ENCODE assay signal across 18 cellular contexts in the genomic region with DNA sequence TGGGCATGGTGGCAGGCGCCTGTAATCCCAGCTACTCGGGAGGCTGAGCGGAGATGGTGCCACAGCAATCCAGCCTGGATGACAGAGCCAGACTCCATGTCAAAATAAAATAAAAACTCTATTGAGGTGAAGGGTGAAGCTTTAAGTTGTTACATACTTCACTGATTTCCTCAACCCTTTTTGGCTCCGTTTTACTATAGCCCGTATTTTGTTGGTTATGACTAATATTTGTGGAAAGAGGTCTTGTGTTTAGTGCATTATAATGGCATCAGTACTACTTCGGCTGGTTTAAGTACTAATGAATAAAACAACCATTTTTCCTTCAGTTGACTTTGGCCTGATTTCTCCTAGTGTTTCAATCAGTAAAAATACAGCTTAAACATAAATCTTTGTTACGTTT. TPM values are rescaled to one million over a fixed set of nuclear protein-coding genes. Genes with fewer than 3 reads are reported as not detected.
DNase-seq lines count a peak whose midpoint lies in the region; ATAC-seq, FAIRE-seq and TF ChIP-seq lines count a peak whose summit lies in the region.
"Had no signal": no experiment of that assay in that cellular context is flagged by ENCODE, and none has a peak within 500 bp of the region (broad histone marks: within the 10 kb centered on the region; RNA-seq: fewer than 3 reads in every experiment).

No MANE protein-coding gene starts in this region.

- H3K27ac ChIP-seq in astrocyte (ENCODE audit: low read depth, low read length), result no peak overlapping the region
- no peak overlapping the region for H3K27ac ChIP-seq in CD4-positive, alpha-beta T cell (ENCODE audit: low read depth, low read length)
- H3K27ac ChIP-seq: PC-9 had no signal

- ATAC-seq in GM19463 (IDR thresholded peaks at IDR 0.05; ENCODE audit: unreplicated experiment), result no peak
- ATAC-seq in CD4-positive, alpha-beta T cell (ENCODE audit: poor library complexity), result no peak

- no peaks in the 10 kb centered on the region for H3K4me1 Mint-ChIP-seq in astrocyte (ENCODE audit: low read depth, unreplicated experiment)
- no peaks in the 10 kb centered on the region for H3K4me1 Mint-ChIP-seq in CD4-positive, alpha-beta T cell (ENCODE audit: low read depth)

- no peak overlapping the region for H3K4me3 Mint-ChIP-seq in astrocyte (ENCODE audit: unreplicated experiment)
- H3K4me3 Mint-ChIP-seq in CD4-positive, alpha-beta T cell, result no peak overlapping the region

- no peaks in the 10 kb centered on the region for H3K79me2 ChIP-seq in astrocyte (ENCODE audit: insufficient read depth, low read length)

- H3K36me3 Mint-ChIP-seq in astrocyte (ENCODE audit: low read depth, unreplicated experiment), result no peaks in the 10 kb centered on the region
- no peaks in the 10 kb centered on the region for H3K36me3 Mint-ChIP-seq in CD4-positive, alpha-beta T cell (ENCODE audit: low read depth)

- no peak overlapping the region for H3K4me2 ChIP-seq in astrocyte (ENCODE audit: low read length)
- H3K4me2 ChIP-seq: PC-9 had no signal

- no peaks in the 10 kb centered on the region for H3K36me3 ChIP-seq in astrocyte (ENCODE audit: insufficient read depth, low read length)

- intact Hi-C loops in CD4-positive, alpha-beta T cell (cut with DNase I, micrococcal nuclease), result no loop called here

- H4K20me1 ChIP-seq in astrocyte (ENCODE audit: insufficient read depth, low read length), result no peaks in the 10 kb centered on the region

- no peaks in the 10 kb centered on the region for H3K9me3 Mint-ChIP-seq in astrocyte (ENCODE audit: unreplicated experiment)
- no peaks in the 10 kb centered on the region for H3K9me3 Mint-ChIP-seq in CD4-positive, alpha-beta T cell

- H3K27me3 Mint-ChIP-seq in astrocyte (ENCODE audit: low read depth, unreplicated experiment), result no peaks in the 10 kb centered on the region
- H3K27me3 Mint-ChIP-seq in CD4-positive, alpha-beta T cell, result no peaks in the 10 kb centered on the region

- no peaks in the 10 kb centered on the region for H3K4me1 ChIP-seq in astrocyte (ENCODE audit: insufficient read depth, low read length)

- DNase-seq in EL (peak; percentile 21), astrocyte (ENCODE audit: low read depth) (peak; percentile 63), fibroblast of the aortic adventitia (ENCODE audit: low read depth) (peak; percentile 36), NCI-H526 treated with DMSO at 0.1 percent for 48 hours (lab: John Stamatoyannopoulos, UW) (no peak), GM10266 (ENCODE audit: extremely low spot score) (no peak)
- no peak for DNase-seq in CD4-positive, alpha-beta T cell
- DNase-seq: C1 segment of cervical spinal cord, DMS153, KG1, NCI-H1092 treated with DMSO at 0.1 percent for 48 hours, NCI-H1694 treated with DMSO at 0.1 percent for 48 hours, NCI-H446, NCI-H748 treated with DMSO at 0.1 percent for 48 hours, PC-9 had no signal

- no peak overlapping the region for H3K9ac ChIP-seq in astrocyte (ENCODE audit: low read length)

- FAIRE-seq in astrocyte (lab: Jason Lieb, UNC), result no peak
- FAIRE-seq: H54 had no signal

- H3K27ac Mint-ChIP-seq in astrocyte (ENCODE audit: unreplicated experiment), result no peak overlapping the region
- H3K27ac Mint-ChIP-seq in CD4-positive, alpha-beta T cell, result no peak overlapping the region

- H3K4me3 ChIP-seq in astrocyte (ENCODE audit: insufficient read depth, low read depth, low read length), result no peak overlapping the region
- H3K4me3 ChIP-seq in fibroblast of the aortic adventitia (ENCODE audit: low read depth, low read length), result no peak overlapping the region
- H3K4me3 ChIP-seq: PC-9 had no signal

- CTCF ChIA-PET in CD4-positive, alpha-beta T cell (lab: Charles Lee), result no interaction called here

- H3K27me3 ChIP-seq in astrocyte (ENCODE audit: insufficient read depth, low read length), result no peaks in the 10 kb centered on the region
- no peaks in the 10 kb centered on the region for H3K27me3 ChIP-seq in CD4-positive, alpha-beta T cell (ENCODE audit: control insufficient read depth, insufficient read depth, low read length)

- no peak for TF ChIP-seq CTCF in astrocyte (IDR thresholded peaks at IDR 0.05; ENCODE audit: insufficient read depth, low read depth, low read length)
- no peak for TF ChIP-seq CTCF in fibroblast of the aortic adventitia (IDR thresholded peaks at IDR 0.05; ENCODE audit: insufficient read depth, low read length)
- no peak for TF ChIP-seq CTCF in GM10266 (IDR thresholded peaks at IDR 0.05; ENCODE audit: control insufficient read depth, insufficient read depth, low read depth, missing control alignments)
- no peak for TF ChIP-seq CTCF in CD4-positive, alpha-beta T cell (IDR thresholded peaks at IDR 0.05)

- H3K9me3 ChIP-seq in astrocyte (ENCODE audit: insufficient read depth, low read depth, low read length), result no peaks in the 10 kb centered on the region
- H3K9me3 ChIP-seq in CD4-positive, alpha-beta T cell (ENCODE audit: control insufficient read depth, low read length), result no peaks in the 10 kb centered on the region

- no peak overlapping the region for H2AFZ ChIP-seq in astrocyte (ENCODE audit: low read depth, low read length)
- H2AFZ ChIP-seq: PC-9 had no signal

- POLR2A ChIA-PET in CD4-positive, alpha-beta T cell (lab: Charles Lee), result no interaction called here

RNA-seq across cellular contexts. Expression of a gene that starts 27.0 kb away (rescaled TPM):
- total RNA-seq in astrocyte (2.3 and 2.8 TPM in 2 replicates), fibroblast of the aortic adventitia (ENCODE audit: low replicate concordance) (not detected in 2 replicates)
- under 1 TPM; 0.45 to 0.52 TPM for total RNA-seq in CD4-positive, alpha-beta T cell
- total RNA-seq: M059J, SK-MEL-5 had no signal

RNA-seq across cellular contexts. Expression of a gene that starts 36.2 kb away (rescaled TPM):
- 178 and 389 TPM in 2 replicates for total RNA-seq in astrocyte
- total RNA-seq in fibroblast of the aortic adventitia (ENCODE audit: low replicate concordance), result 42.4 and 49.6 TPM in 2 replicates
- total RNA-seq in CD4-positive, alpha-beta T cell, result 100 to 1,000 TPM; 929 to 939 TPM

Comparison
In these comparisons a context has a peak if more than half of its experiments do, and no peak if none do; other contexts are left out.
1. DNase-seq: peak in EL (single experiment), astrocyte (single experiment) and fibroblast of the aortic adventitia (single experiment); none in NCI-H526 treated with DMSO at 0.1 percent for 48 hours (single experiment), GM10266 (single experiment) and CD4-positive, alpha-beta T cell (0 of 10).